16 cellular contexts compared by ENCODE assay signal in genomic region chr4:139841464-139842195, GRCh38.
DNase-seq lines count a peak whose midpoint lies in the region; ATAC-seq, FAIRE-seq and TF ChIP-seq lines count a peak whose summit lies in the region.
"Had no signal": no experiment of that assay in that cellular context is flagged by ENCODE, and none has a peak within 500 bp of the region (broad histone marks: within the 10 kb centered on the region; RNA-seq: fewer than 3 reads in every experiment).

No MANE protein-coding gene starts in this region.

- peak; percentile 62 for FAIRE-seq in endothelial cell of umbilical vein (lab: Jason Lieb, UNC)
- FAIRE-seq in small intestine (lab: Jason Lieb, UNC), result no peak
- FAIRE-seq: G401.6 had no signal

- WGBS in small intestine, 3 donors, result 14 to 53% (median 30%) methylated on average over 10 of the region's 10 CpGs

- H3K79me2 ChIP-seq in endothelial cell of umbilical vein (ENCODE audit: control insufficient read depth, insufficient read depth, low read length), result no peaks in the 10 kb centered on the region

- H3K4me2 ChIP-seq in endothelial cell of umbilical vein (ENCODE audit: insufficient read depth, low read length), result no peak overlapping the region

- H3K4me3 ChIP-seq in endothelial cell of umbilical vein (replicated peaks in 1 of 3; ENCODE audit: insufficient read depth in 1 of 3, low read depth in 1 of 3, low read length in 3 of 3) (no peak overlapping the region), small intestine (ENCODE audit: low read depth in 1 of 2, low read length in 2 of 2) (no peak overlapping the region)
- H3K4me3 ChIP-seq: ovary, testis had no signal

- H3K9me3 ChIP-seq in endothelial cell of umbilical vein (replicated peaks; ENCODE audit: control insufficient read depth, insufficient read depth, low read length) (no peaks in the 10 kb centered on the region), small intestine (ENCODE audit: control insufficient read depth, low read depth) (no peaks in the 10 kb centered on the region)
- H3K9me3 ChIP-seq: ovary, testis had no signal

- H3K9ac ChIP-seq in endothelial cell of umbilical vein (replicated peaks; ENCODE audit: extremely low read depth, insufficient read depth, low read length), result no peak overlapping the region

- intact Hi-C loops in endothelial cell of umbilical vein (cut with micrococcal nuclease), result no loop called here

- dilution Hi-C loops in endothelial cell of umbilical vein (cut with MboI; ENCODE audit: extremely low pct_ligation_motif_present, low sequenced_read_pairs), result no loop called here

- no peaks in the 10 kb centered on the region for H4K20me1 ChIP-seq in endothelial cell of umbilical vein (replicated peaks; ENCODE audit: control insufficient read depth, extremely low read depth, insufficient read depth, low read length)

- DNase-seq in NOMO-1 treated with DMSO at 0.1 percent for 48 hours (lab: John Stamatoyannopoulos, UW; ENCODE audit: unreplicated experiment), result peak; percentile 20
- no peak for DNase-seq in NOMO-1 treated with dmso at 0.1 percent for 144 hours (lab: John Stamatoyannopoulos, UW; ENCODE audit: unreplicated experiment)
- DNase-seq in NCI-H69 (lab: John Stamatoyannopoulos, UW), result peak; percentile 94
- no peak for DNase-seq in endothelial cell of umbilical vein (ENCODE audit: low read depth, low spot score)
- DNase-seq in small intestine, result peak; percentile 87
- DNase-seq in C1 segment of cervical spinal cord (lab: John Stamatoyannopoulos, UW), result no peak
- no peak for DNase-seq in stimulated activated naive CD8-positive, alpha-beta T cell treated with anti-CD3 and anti-CD28 coated beads, Interleukin-15, Interleukin-2, amounts not matched to agents 100 U/mL and 50 U/mL, for 24 hours
- DNase-seq in stimulated activated CD4-positive, alpha-beta T cell treated with anti-CD3 and anti-CD28 coated beads, Interleukin-12 subunit alpha, Interleukin-12 subunit beta, amount 100 ng/mL, for 4 hours, result no peak
- DNase-seq: HCEC 1CT, NCI-H226, ovary, T-helper 1 cell, testis had no signal

- no peaks in the 10 kb centered on the region for H3K9me1 ChIP-seq in endothelial cell of umbilical vein (replicated peaks; ENCODE audit: control insufficient read depth, extremely low read depth, insufficient read depth, low read length)

- H3K27me3 ChIP-seq in endothelial cell of umbilical vein (ENCODE audit: control insufficient read depth in 2 of 2, insufficient read depth in 2 of 2, low read length in 2 of 2) (no peaks in the 10 kb centered on the region), small intestine (ENCODE audit: control insufficient read depth in 2 of 2, insufficient read depth in 2 of 2, low read length in 2 of 2) (no peaks in the 10 kb centered on the region)
- H3K27me3 ChIP-seq: ovary, testis had no signal

- no peak overlapping the region for H2AFZ ChIP-seq in endothelial cell of umbilical vein (ENCODE audit: low read depth, low read length)

- POLR2A ChIA-PET in endothelial cell of umbilical vein (lab: Charles Lee), result no interaction called here

- CTCF ChIA-PET in endothelial cell of umbilical vein (lab: Charles Lee), result no interaction called here

- no peak for ATAC-seq in stimulated activated naive CD8-positive, alpha-beta T cell treated with anti-CD3 and anti-CD28 coated beads, Interleukin-15, Interleukin-2, amounts not matched to agents 100 U/mL and 50 U/mL, for 24 hours

- no peak overlapping the region for H3K27ac ChIP-seq in endothelial cell of umbilical vein (ENCODE audit: insufficient read depth, low read depth, low read length)
- peak overlapping the region; percentile 37 to 48 for H3K27ac ChIP-seq in small intestine (ENCODE audit: low read depth in 1 of 2, low read length in 1 of 2)
- H3K27ac ChIP-seq: epithelial cell of prostate, HL-60, ovary, testis had no signal

- H3K36me3 ChIP-seq in endothelial cell of umbilical vein (ENCODE audit: control insufficient read depth in 2 of 2, extremely low read depth in 1 of 2, insufficient read depth in 2 of 2, low read length in 2 of 2), result no peaks in the 10 kb centered on the region
- no peaks in the 10 kb centered on the region for H3K36me3 ChIP-seq in small intestine (ENCODE audit: control insufficient read depth in 2 of 2, insufficient read depth in 2 of 2, low read length in 2 of 2)
- H3K36me3 ChIP-seq: ovary had no signal

- no TSS peak for BruUV-seq in endothelial cell of umbilical vein (replicated peaks; lab: Mats Ljungman, UMichigan)

- no peak for TF ChIP-seq CTCF in endothelial cell of umbilical vein (IDR thresholded peaks at IDR 0.05; ENCODE audit: extremely low read depth in 1 of 2, insufficient read depth in 1 of 2, low read depth in 1 of 2, low read length in 2 of 2)

- H3K4me1 ChIP-seq in endothelial cell of umbilical vein (ENCODE audit: control insufficient read depth, extremely low read depth, insufficient read depth, low read length) (no peaks in the 10 kb centered on the region), small intestine (ENCODE audit: control insufficient read depth in 2 of 2, insufficient read depth in 1 of 2, low read depth in 1 of 2, low read length in 1 of 2) (peaks cover 0 to 10% of the 10 kb centered on the region in 2 donors)
- H3K4me1 ChIP-seq: testis had no signal

- TF ChIP-seq POLR2A in endothelial cell of umbilical vein (IDR thresholded peaks at IDR 0.05; ENCODE audit: low read depth, low read length), result no peak

TF ChIP-seq in endothelial cell of umbilical vein, 7 proteins besides CTCF, POLR2A, EP300 and RAD21:
- TF ChIP-seq EZH2 (IDR thresholded peaks at IDR 0.05; ENCODE audit: borderline replicate concordance, low read depth, low read length, severe bottlenecking) (no peak), JUN (IDR thresholded peaks at IDR 0.05; ENCODE audit: borderline replicate concordance, insufficient read depth, insufficient read length, low read depth) (no peak), POLR2AphosphoS5 (IDR thresholded peaks at IDR 0.05; ENCODE audit: insufficient read depth, low read depth, low read length) (no peak)

Comparison
In these comparisons a context has a peak if more than half of its experiments do, and no peak if none do; other contexts are left out.
1. DNase-seq: peak in NOMO-1 treated with DMSO at 0.1 percent for 48 hours (single experiment), NCI-H69 (single experiment) and small intestine (single experiment); none in NOMO-1 treated with dmso at 0.1 percent for 144 hours (single experiment), endothelial cell of umbilical vein (single experiment), C1 segment of cervical spinal cord (0 of 14), stimulated activated naive CD8-positive, alpha-beta T cell treated with anti-CD3 and anti-CD28 coated beads, Interleukin-15, Interleukin-2, amounts not matched to agents 100 U/mL and 50 U/mL, for 24 hours (single experiment) and stimulated activated CD4-positive, alpha-beta T cell treated with anti-CD3 and anti-CD28 coated beads, Interleukin-12 subunit alpha, Interleukin-12 subunit beta, amount 100 ng/mL, for 4 hours (single experiment).